Comparison of ENCODE assay signal across 35 cellular contexts in the genomic region with DNA sequence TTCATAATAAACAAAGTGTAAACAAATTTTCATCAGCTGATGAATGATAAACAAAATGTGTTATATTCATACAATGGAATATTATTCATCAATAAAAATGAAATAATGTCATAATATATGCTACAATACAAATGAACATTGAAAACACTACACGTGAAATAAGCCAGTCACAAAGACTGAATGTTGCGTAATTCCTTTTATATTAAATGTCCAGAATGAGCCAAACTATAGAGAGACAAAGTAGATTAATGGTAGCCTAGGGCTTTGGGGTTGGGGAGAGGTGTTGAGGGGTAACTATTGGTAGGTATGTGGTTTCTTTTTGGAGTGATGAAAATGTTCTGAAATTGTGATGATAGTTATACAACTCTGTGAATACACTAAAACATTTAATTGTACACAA.
DNase-seq lines count a peak whose midpoint lies in the region; ATAC-seq, FAIRE-seq and TF ChIP-seq lines count a peak whose summit lies in the region.
"Had no signal": no experiment of that assay in that cellular context is flagged by ENCODE, and none has a peak within 500 bp of the region (broad histone marks: within the 10 kb centered on the region; RNA-seq: fewer than 3 reads in every experiment).

No MANE protein-coding gene starts in this region.

- H4K5ac ChIP-seq in IMR-90 (ENCODE audit: low read depth, low read length): no peak overlapping the region
- H4K5ac ChIP-seq in H1 (ENCODE audit: insufficient read length, low read depth, low read length): no peak overlapping the region

- TF ChIP-seq POLR2A in HepG2 (IDR thresholded peaks at IDR 0.05; ENCODE audit: insufficient read depth in 1 of 2, low read depth in 2 of 2, low read length in 2 of 2) (no peak), right lobe of liver (IDR thresholded peaks at IDR 0.05) (no peak), IMR-90 (IDR thresholded peaks at IDR 0.05; ENCODE audit: low read depth, low read length) (no peak), K562 (conservative IDR thresholded peaks at IDR 0.05) (no peak), H1 (IDR thresholded peaks at IDR 0.05; ENCODE audit: control extremely low read depth in 1 of 2, low read depth in 2 of 2, low read length in 2 of 2) (no peak)

- 8% methylated on average over 2 of the region's 2 CpGs for WGBS in HepG2 (ENCODE audit: low lambda C conversion rate)
- WGBS in right lobe of liver (ENCODE audit: insufficient coverage, low coverage, low lambda C conversion rate, missing lambda C conversion rate): 69% methylated on average over 2 of the region's 2 CpGs
- WGBS in IMR-90 (ENCODE audit: extremely low coverage in 2 of 2, insufficient read length in 1 of 2), 2 experiments: no CpG with 5 or more reads among the region's 2 CpGs
- 3% methylated on average over 2 of the region's 2 CpGs for WGBS in K562 (ENCODE audit: insufficient coverage, low coverage, missing lambda C conversion rate)
- WGBS in H1 (ENCODE audit: extremely low coverage in 1 of 2, insufficient coverage in 1 of 2, insufficient read length in 1 of 2, insufficient replicate concordance in 2 of 2, low coverage in 1 of 2, low lambda C conversion rate in 2 of 2, missing lambda C conversion rate in 1 of 2), 2 experiments: 89% methylated on average over 2 of the region's 2 CpGs; no CpG with 5 or more reads in 1 of the 2 experiments
- 87 to 88% methylated on average over 2 of the region's 2 CpGs for WGBS in aorta, 2 donors

- H3K18ac ChIP-seq in IMR-90 (ENCODE audit: low read depth, low read length) (no peak overlapping the region), H1 (ENCODE audit: extremely low read depth, low read length) (no peak overlapping the region)

- H3K36me3 ChIP-seq in HepG2 (replicated peaks in 1 of 2; ENCODE audit: control insufficient read depth in 1 of 2, insufficient read depth in 2 of 2, low read length in 2 of 2): no peaks in the 10 kb centered on the region
- no peaks in the 10 kb centered on the region for H3K36me3 ChIP-seq in right lobe of liver
- H3K36me3 ChIP-seq in IMR-90 (ENCODE audit: control insufficient read depth, insufficient read depth, low read length): no peaks in the 10 kb centered on the region
- H3K36me3 ChIP-seq in K562 (ENCODE audit: control insufficient read depth, insufficient read depth, low read length): no peaks in the 10 kb centered on the region
- H3K36me3 ChIP-seq in H1 (ENCODE audit: control insufficient read depth in 2 of 4, insufficient read depth in 4 of 4, low read length in 3 of 4): no peaks in the 10 kb centered on the region
- H3K36me3 ChIP-seq in aorta (ENCODE audit: control insufficient read depth in 1 of 2, insufficient read depth in 2 of 2, low read length in 1 of 2): no peaks in the 10 kb centered on the region
- H3K36me3 ChIP-seq: BE2C; BLaER1; BLaER1 treated with 17β-estradiol and CSF1 and Interleukin-3, amounts not matched to agents 10 nM and 100 nM had no signal

- TF ChIP-seq RAD21 in HepG2 (CRISPR knock-in tag; IDR thresholded peaks at IDR 0.05): no peak
- no peak for TF ChIP-seq RAD21 in IMR-90 (IDR thresholded peaks at IDR 0.05; ENCODE audit: low read length)
- TF ChIP-seq RAD21 in K562 (CRISPR knock-in tag; conservative IDR thresholded peaks at IDR 0.05 in 1 of 2, IDR thresholded peaks at IDR 0.05 in 1 of 2): no peak
- no peak for TF ChIP-seq RAD21 in H1 (IDR thresholded peaks at IDR 0.05 in 1 of 2, conservative IDR thresholded peaks at IDR 0.05 in 1 of 2; ENCODE audit: low read depth in 2 of 2, low read length in 2 of 2)

- no peak overlapping the region for H3K4me3 ChIP-seq in HepG2 (replicated peaks in 1 of 3; ENCODE audit: insufficient read depth in 1 of 3, low read depth in 2 of 3, low read length in 3 of 3)
- H3K4me3 ChIP-seq in right lobe of liver: no peak overlapping the region
- no peak overlapping the region for H3K4me3 ChIP-seq in IMR-90 (ENCODE audit: insufficient read depth, low read depth, low read length)
- H3K4me3 ChIP-seq in K562: no peak overlapping the region
- no peak overlapping the region for H3K4me3 ChIP-seq in H1 (ENCODE audit: extremely low read depth in 1 of 4, insufficient read depth in 2 of 4, low read depth in 3 of 4, low read length in 4 of 4)
- H3K4me3 ChIP-seq in aorta (ENCODE audit: low read length in 2 of 2): no peak overlapping the region
- H3K4me3 ChIP-seq: A549; BLaER1; BLaER1 treated with 17β-estradiol and CSF1 and Interleukin-3, amounts not matched to agents 10 nM and 100 nM had no signal

- no peaks in the 10 kb centered on the region for H3K23me2 ChIP-seq in H1 (ENCODE audit: low read depth, low read length)

- H2AFZ ChIP-seq in HepG2 (ENCODE audit: low read length) (no peak overlapping the region), IMR-90 (replicated peaks; ENCODE audit: low read length, poor library complexity) (no peak overlapping the region), K562 (ENCODE audit: low read depth, low read length) (no peak overlapping the region), H1 (ENCODE audit: low read length) (no peak overlapping the region)

- intact Hi-C loops in HepG2 (cut with micrococcal nuclease; ENCODE audit: unreplicated experiment) (no loop called here), right lobe of liver (cut with DNase I) (no loop called here), IMR-90 (cut with micrococcal nuclease) (no loop called here), K562 (cut with micrococcal nuclease) (no loop called here), aorta (cut with DNase I) (no loop called here)

- in situ Hi-C loops in HepG2 (cut with HindIII; ENCODE audit: extremely low pct_ligation_motif_present, low pct_unique_long_range_greater_than_20kb) (no loop called here), IMR-90 (cut with MboI; ENCODE audit: low sequenced_read_pairs) (no loop called here), K562 (cut with MboI) (no loop called here)

- H3K23ac ChIP-seq in IMR-90 (ENCODE audit: low read depth, low read length): no peak overlapping the region
- H3K23ac ChIP-seq in H1 (ENCODE audit: insufficient read length): no peak overlapping the region

- DNase-seq in HepG2 (ENCODE audit: low spot score): no peak
- no peak for DNase-seq in right lobe of liver
- DNase-seq in IMR-90: no peak
- no peak for DNase-seq in K562 (ENCODE audit: extremely low read depth in 1 of 4, low spot score in 3 of 4)
- no peak for DNase-seq in H1 (ENCODE audit: low read depth in 1 of 2, low spot score in 2 of 2)
- DNase-seq in aorta: no peak
- no peak for DNase-seq in GM10266 (ENCODE audit: extremely low spot score)
- DNase-seq: 8988T; ACHN; AML-193; BE2C; C1 segment of cervical spinal cord; Caco-2; Calu3; CD4-positive, alpha-beta memory T cell; CD4-positive, alpha-beta T cell; CD4-positive, CD25-positive, alpha-beta regulatory T cell; CD8-positive, alpha-beta memory T cell; CD8-positive, alpha-beta T cell; COR-L47; DMS 273 treated with DMSO at 0.1 percent for 48 hours; DMS153; DMS53; DMS79; DMS79 treated with DMSO at 0.1 percent for 48 hours; DND-41; EL had no signal

- H3K9me3 ChIP-seq in HepG2 (ENCODE audit: low read length) (no peaks in the 10 kb centered on the region), right lobe of liver (no peaks in the 10 kb centered on the region), IMR-90 (ENCODE audit: control insufficient read depth, insufficient read depth, low read length) (no peaks in the 10 kb centered on the region), K562 (replicated peaks; ENCODE audit: control insufficient read depth, insufficient read depth, low read depth, low read length) (no peaks in the 10 kb centered on the region), H1 (ENCODE audit: insufficient read depth in 2 of 2, low read depth in 1 of 2, low read length in 1 of 2) (no peaks in the 10 kb centered on the region), aorta (ENCODE audit: control insufficient read depth, low read length) (no peaks in the 10 kb centered on the region)
- H3K9me3 ChIP-seq: A549, BE2C, Caco-2 had no signal

- H2AK9ac ChIP-seq in IMR-90 (replicated peaks; ENCODE audit: low read depth, low read length, poor library complexity): no peak overlapping the region

- H4K20me1 ChIP-seq in HepG2 (ENCODE audit: insufficient read depth, low read length) (no peaks in the 10 kb centered on the region), IMR-90 (ENCODE audit: insufficient read depth, low read length) (no peaks in the 10 kb centered on the region), K562 (replicated peaks; ENCODE audit: control insufficient read depth, insufficient read depth, low read length) (no peaks in the 10 kb centered on the region), H1 (replicated peaks in 1 of 2; ENCODE audit: control insufficient read depth in 1 of 2, insufficient read depth in 2 of 2, low read length in 2 of 2) (no peaks in the 10 kb centered on the region)
- H4K20me1 ChIP-seq: BLaER1; BLaER1 treated with 17β-estradiol and CSF1 and Interleukin-3, amounts not matched to agents 10 nM and 100 nM had no signal

- H3K27me3 ChIP-seq in HepG2 (ENCODE audit: control insufficient read depth in 1 of 2, insufficient read depth in 2 of 2, low read length in 2 of 2) (no peaks in the 10 kb centered on the region), right lobe of liver (no peaks in the 10 kb centered on the region), IMR-90 (ENCODE audit: control insufficient read depth, insufficient read depth, low read length) (no peaks in the 10 kb centered on the region), K562 (ENCODE audit: control insufficient read depth in 2 of 2, insufficient read depth in 2 of 2, low read length in 2 of 2) (no peaks in the 10 kb centered on the region), H1 (replicated peaks in 1 of 4; ENCODE audit: control insufficient read depth in 3 of 4, extremely low read depth in 1 of 4, insufficient read depth in 3 of 4, low read length in 3 of 4) (no peaks in the 10 kb centered on the region), aorta (ENCODE audit: control insufficient read depth in 1 of 2, insufficient read depth in 2 of 2, low read length in 1 of 2) (peaks cover 0 to under 1% of the 10 kb centered on the region in 2 donors)
- H3K27me3 ChIP-seq: BE2C; BLaER1; BLaER1 treated with 17β-estradiol and CSF1 and Interleukin-3, amounts not matched to agents 10 nM and 100 nM had no signal

- H2BK120ac ChIP-seq in IMR-90 (ENCODE audit: low read depth, low read length): no peak overlapping the region
- no peak overlapping the region for H2BK120ac ChIP-seq in H1 (replicated peaks; ENCODE audit: low read depth, low read length)

- H2BK20ac ChIP-seq in IMR-90 (ENCODE audit: low read depth, low read length) (no peak overlapping the region), H1 (ENCODE audit: low read length) (no peak overlapping the region)

- TF ChIP-seq CTCF in HepG2 (CRISPR knock-in tag; IDR thresholded peaks at IDR 0.05): no peak
- TF ChIP-seq CTCF in right lobe of liver (IDR thresholded peaks at IDR 0.05): no peak
- TF ChIP-seq CTCF in IMR-90 (conservative IDR thresholded peaks at IDR 0.05; ENCODE audit: low read depth, low read length): no peak
- no peak for TF ChIP-seq CTCF in K562 (IDR thresholded peaks at IDR 0.05 in 2 of 3, conservative IDR thresholded peaks at IDR 0.05 in 1 of 3; ENCODE audit: insufficient read depth in 2 of 3, low read depth in 1 of 3, low read length in 3 of 3)
- no peak for TF ChIP-seq CTCF in H1 (IDR thresholded peaks at IDR 0.05; ENCODE audit: control extremely low read depth in 1 of 3, insufficient read depth in 1 of 3, low read depth in 1 of 3, low read length in 3 of 3)
- no peak for TF ChIP-seq CTCF in GM10266 (IDR thresholded peaks at IDR 0.05; ENCODE audit: control insufficient read depth, insufficient read depth, low read depth, missing control alignments)

- dilution Hi-C loops in IMR-90 (cut with HindIII; ENCODE audit: low sequenced_read_pairs, unreplicated experiment): no loop called here

- CTCF ChIA-PET in HepG2 (lab: Yijun Ruan, JAX; ENCODE audit: low intra/inter-chr PET ratio, low total read pairs) (no interaction called here), IMR-90 (lab: Yijun Ruan, JAX) (no interaction called here), K562 (lab: Yijun Ruan, JAX; ENCODE audit: low intra/inter-chr PET ratio) (no interaction called here), H1 (lab: Charles Lee; ENCODE audit: partially characterized antibody) (interaction anchor here (0.8 kb wide), 1 partner anchor 70 kb away, joined by 3 read pairs; no protein-coding TSS in a partner anchor)

- H3K4me2 ChIP-seq in HepG2 (ENCODE audit: low read depth, low read length) (no peak overlapping the region), IMR-90 (ENCODE audit: low read depth, low read length) (no peak overlapping the region), K562 (ENCODE audit: insufficient read depth, low read length) (no peak overlapping the region), H1 (ENCODE audit: insufficient read depth in 1 of 2, low read depth in 2 of 2, low read length in 2 of 2) (no peak overlapping the region)
- H3K4me2 ChIP-seq: A549; BLaER1; BLaER1 treated with 17β-estradiol and CSF1 and Interleukin-3, amounts not matched to agents 10 nM and 100 nM had no signal

- no peak for ATAC-seq in HepG2
- ATAC-seq in right lobe of liver: no peak
- ATAC-seq in IMR-90 (ENCODE audit: low read depth): no peak
- ATAC-seq in K562: no peak
- ATAC-seq in aorta (ENCODE audit: low FRiP score): no peak
- ATAC-seq in HG03520 (IDR thresholded peaks at IDR 0.05; ENCODE audit: unreplicated experiment): no peak
- ATAC-seq: A549; CD8-positive, alpha-beta T cell had no signal

- no peak overlapping the region for H3K9ac ChIP-seq in HepG2 (ENCODE audit: insufficient read depth, low read depth, low read length)
- no peak overlapping the region for H3K9ac ChIP-seq in IMR-90 (ENCODE audit: low read depth, low read length)
- H3K9ac ChIP-seq in K562 (ENCODE audit: insufficient read depth in 1 of 2, low read depth in 2 of 2, low read length in 2 of 2): no peak overlapping the region
- H3K9ac ChIP-seq in H1 (replicated peaks in 1 of 4; ENCODE audit: extremely low read depth in 1 of 4, low read depth in 3 of 4, low read length in 3 of 4): no peak overlapping the region
- H3K9ac ChIP-seq: BLaER1; BLaER1 treated with 17β-estradiol and CSF1 and Interleukin-3, amounts not matched to agents 10 nM and 100 nM had no signal

- H3K56ac ChIP-seq in IMR-90 (ENCODE audit: extremely low read depth, insufficient read depth, low read length): no peak overlapping the region
- H3K56ac ChIP-seq in H1 (replicated peaks; ENCODE audit: insufficient read length, low read depth, low read length): no peak overlapping the region

- POLR2A ChIA-PET in HepG2 (lab: Yijun Ruan, JAX): no interaction called here
- POLR2A ChIA-PET in IMR-90 (lab: Charles Lee; ENCODE audit: unreplicated experiment): no interaction called here
- POLR2A ChIA-PET in K562 (lab: Yijun Ruan, JAX): no interaction called here
- POLR2A ChIA-PET in H1 (lab: Charles Lee; ENCODE audit: partially characterized antibody): no interaction called here

- FAIRE-seq in HepG2 (lab: Jason Lieb, UNC) (no peak), K562 (lab: Jason Lieb, UNC) (no peak), H1 (lab: Jason Lieb, UNC) (no peak)
- FAIRE-seq: A204.1, A549, D721Med had no signal

- H4K8ac ChIP-seq in IMR-90 (ENCODE audit: low read depth in 2 of 2, low read length in 2 of 2): no peak overlapping the region
- no peak overlapping the region for H4K8ac ChIP-seq in H1 (ENCODE audit: extremely low read depth, insufficient read depth, low read length)

- H2BK12ac ChIP-seq in H1 (ENCODE audit: low read depth, low read length): no peak overlapping the region

- H2BK15ac ChIP-seq in IMR-90 (ENCODE audit: low read depth, low read length) (no peak overlapping the region), H1 (ENCODE audit: low read length) (no peak overlapping the region)

- no peaks in the 10 kb centered on the region for H3K4me1 ChIP-seq in HepG2 (ENCODE audit: insufficient read depth, low read length)
- H3K4me1 ChIP-seq in right lobe of liver: no peaks in the 10 kb centered on the region
- H3K4me1 ChIP-seq in IMR-90 (ENCODE audit: control insufficient read depth, insufficient read depth, low read length): no peaks in the 10 kb centered on the region
- no peaks in the 10 kb centered on the region for H3K4me1 ChIP-seq in K562 (replicated peaks in 1 of 2; ENCODE audit: control insufficient read depth in 2 of 2, insufficient read depth in 2 of 2, low read length in 2 of 2)
- H3K4me1 ChIP-seq in H1 (replicated peaks in 1 of 4; ENCODE audit: control insufficient read depth in 3 of 4, insufficient read depth in 4 of 4, low read length in 3 of 4): no peaks in the 10 kb centered on the region
- no peaks in the 10 kb centered on the region for H3K4me1 ChIP-seq in aorta (ENCODE audit: control insufficient read depth in 1 of 2, insufficient read depth in 2 of 2, low read length in 2 of 2)
- H3K4me1 ChIP-seq: A549; BE2C; BLaER1; BLaER1 treated with 17β-estradiol and CSF1 and Interleukin-3, amounts not matched to agents 10 nM and 100 nM; Caco-2 had no signal

- H3K79me2 ChIP-seq in HepG2 (ENCODE audit: insufficient read depth, low read length) (no peaks in the 10 kb centered on the region), K562 (ENCODE audit: control insufficient read depth, insufficient read depth, low read length) (no peaks in the 10 kb centered on the region), H1 (ENCODE audit: control insufficient read depth in 1 of 2, insufficient read depth in 2 of 2, low read length in 2 of 2) (no peaks in the 10 kb centered on the region)

- H3K14ac ChIP-seq in IMR-90 (replicated peaks; ENCODE audit: low read depth, low read length) (no peak overlapping the region), H1 (ENCODE audit: insufficient read length) (no peak overlapping the region)

- H4K91ac ChIP-seq in IMR-90 (ENCODE audit: insufficient read depth, low read depth, low read length): no peak overlapping the region
- no peak overlapping the region for H4K91ac ChIP-seq in H1 (replicated peaks; ENCODE audit: insufficient read length, low read length)

- no peak overlapping the region for H3K4ac ChIP-seq in IMR-90 (ENCODE audit: low read depth, low read length)
- H3K4ac ChIP-seq in H1 (replicated peaks; ENCODE audit: insufficient read length, low read depth, low read length): no peak overlapping the region

- H2AK5ac ChIP-seq in IMR-90 (ENCODE audit: low read depth, low read length) (no peak overlapping the region), H1 (ENCODE audit: low read depth, low read length) (no peak overlapping the region)

- TF ChIP-seq EP300 in HepG2 (IDR thresholded peaks at IDR 0.05; ENCODE audit: low read depth in 2 of 2, low read length in 2 of 2) (no peak), HepG2 (CRISPR knock-in tag; IDR thresholded peaks at IDR 0.05; ENCODE audit: borderline replicate concordance) (no peak), K562 (IDR thresholded peaks at IDR 0.05; ENCODE audit: low read length) (no peak), H1 (IDR thresholded peaks at IDR 0.05; ENCODE audit: borderline replicate concordance in 1 of 2, low read depth in 2 of 2, low read length in 2 of 2) (no peak)

- no peaks in the 10 kb centered on the region for H3K9me1 ChIP-seq in IMR-90 (ENCODE audit: insufficient read depth, low read length)
- no peaks in the 10 kb centered on the region for H3K9me1 ChIP-seq in K562 (ENCODE audit: control insufficient read depth, insufficient read depth, low read length)

- H2BK5ac ChIP-seq in IMR-90 (ENCODE audit: low read depth, low read length, poor library complexity, severe bottlenecking): no peak overlapping the region
- H2BK5ac ChIP-seq in H1 (ENCODE audit: low read depth, low read length): no peak overlapping the region

- H3K79me1 ChIP-seq in IMR-90 (ENCODE audit: low read depth in 1 of 2, low read length in 2 of 2) (no peaks in the 10 kb centered on the region), H1 (ENCODE audit: low read depth, low read length) (no peaks in the 10 kb centered on the region)

- H3K27ac ChIP-seq in HepG2 (ENCODE audit: extremely low read length, insufficient read depth, low read length) (no peak overlapping the region), right lobe of liver (no peak overlapping the region), IMR-90 (ENCODE audit: insufficient read depth, low read length) (no peak overlapping the region), K562 (ENCODE audit: extremely low read depth, low read depth, low read length) (no peak overlapping the region), H1 (ENCODE audit: low read depth, low read length) (no peak overlapping the region), aorta (ENCODE audit: low read depth in 1 of 2, low read length in 2 of 2) (no peak overlapping the region)
- H3K27ac ChIP-seq: 22Rv1; A549; BLaER1; BLaER1 treated with 17β-estradiol and CSF1 and Interleukin-3, amounts not matched to agents 10 nM and 100 nM; C4-2B had no signal

- no TSS peak for BruUV-seq in HepG2 (replicated peaks; lab: Mats Ljungman, UMichigan)
- no TSS peak for BruUV-seq in IMR-90 (replicated peaks; lab: Mats Ljungman, UMichigan)
- BruUV-seq in K562 (replicated peaks; lab: Mats Ljungman, UMichigan): no TSS peak

Comparison
In these comparisons a context has a peak if more than half of its experiments do, and no peak if none do; other contexts are left out.
1. Of the 241 proteins assayed by ChIP-seq in both HepG2 and K562: peak only in HepG2: none; only in K562: none; in both: CEBPB; in neither: 239; mixed calls (peak in some experiments, not most) for 1.